19 cellular contexts compared by ENCODE assay signal in the genomic region with DNA sequence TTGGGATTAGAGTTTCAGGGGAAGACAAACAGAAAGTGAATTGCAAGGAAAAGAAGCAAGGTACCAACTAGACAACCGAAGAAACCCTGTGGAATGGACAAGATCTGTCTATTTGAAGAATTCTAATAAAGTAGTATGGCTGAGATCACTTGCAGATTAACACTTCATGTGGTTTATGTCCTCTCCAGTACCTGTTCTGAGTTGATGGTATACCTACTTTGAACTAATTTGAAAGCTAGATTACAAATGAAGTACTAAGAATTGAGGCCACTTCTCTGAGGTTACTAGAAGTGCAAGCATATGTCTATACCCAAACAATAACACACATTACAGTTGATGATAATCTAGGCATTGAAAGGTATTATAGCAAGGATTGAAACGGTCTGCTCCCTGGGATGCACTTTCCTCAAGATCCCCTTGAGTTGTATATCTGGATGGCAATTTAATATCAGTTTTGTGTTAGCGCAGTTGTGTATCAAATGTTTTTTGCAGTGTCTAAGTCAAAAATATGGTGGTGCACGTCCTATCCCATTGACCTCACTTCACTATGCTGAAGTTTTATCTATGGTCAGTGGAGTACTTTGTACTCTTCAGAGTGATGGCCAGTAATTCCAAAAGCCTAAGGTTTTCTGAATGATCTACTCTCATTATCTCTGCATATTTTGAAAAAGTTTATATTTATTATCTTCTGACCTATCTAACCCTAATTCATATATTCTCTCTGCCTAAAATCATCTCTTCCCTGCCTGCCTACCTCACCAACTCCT.
"Had no signal": no experiment of that assay in that cellular context is flagged by ENCODE, and none has a peak within 500 bp of the region (broad histone marks: within the 10 kb centered on the region; RNA-seq: fewer than 3 reads in every experiment).

No MANE protein-coding gene starts in this region.

- H3K4me3 ChIP-seq: dorsolateral prefrontal cortex, left lung, lung, mucosa of descending colon, neural progenitor cell, sigmoid colon, spleen, thoracic aorta, tibial nerve, upper lobe of left lung had no signal

- H3K27me3 ChIP-seq: dorsolateral prefrontal cortex, left lung, neural progenitor cell, sigmoid colon, spleen, tibial nerve, upper lobe of left lung had no signal

- DNase-seq: dorsolateral prefrontal cortex; effector CD4-positive, alpha-beta T cell; left lung; mucosa of descending colon; naive B cell; sigmoid colon; spleen; stimulated activated naive B cell treated with anti-CD40 and anti-IgM and Interleukin-4, amounts not matched to agents 10 μg/mL and 1 μg/mL and 100 μg/mL, for 72 hours; upper lobe of left lung had no signal

- H3K36me3 ChIP-seq: left lung, neural progenitor cell, sigmoid colon, spleen, thoracic aorta, tibial nerve, upper lobe of left lung had no signal

- H3K9me3 ChIP-seq: left lung, mucosa of descending colon, sigmoid colon, thoracic aorta, tibial nerve, upper lobe of left lung had no signal

- FAIRE-seq: colon, frontal cortex, keratinocyte, urothelium cell line had no signal

- H3K27ac ChIP-seq: dorsolateral prefrontal cortex, left lung, neural progenitor cell, parathyroid adenoma, sigmoid colon, spleen, thoracic aorta, tibial nerve, upper lobe of left lung had no signal

- H3K4me2 ChIP-seq: neural progenitor cell had no signal

- H2AFZ ChIP-seq: neural progenitor cell, parathyroid adenoma had no signal

- H3K4me1 ChIP-seq: left lung, neural progenitor cell, parathyroid adenoma, spleen, upper lobe of left lung had no signal

- ATAC-seq: left lung; mucosa of descending colon; natural killer cell treated with Interleukin-12 subunit alpha and Interleukin-12 subunit beta and Interleukin-15 and Interleukin-18, amount 100 ng/mL, for 72 hours; stimulated activated naive B cell treated with anti-CD40 and anti-IgM and Interleukin-4, amounts not matched to agents 10 μg/mL and 1 μg/mL and 100 μg/mL, for 72 hours had no signal
